In genomic region chr6:108114861-108115597, GRCh38 we compare ENCODE assay signal across 8 cellular contexts. TPM values are rescaled to one million over a fixed set of nuclear protein-coding genes. Genes with fewer than 3 reads are reported as not detected.
DNase-seq lines count a peak whose midpoint lies in the region; ATAC-seq, FAIRE-seq and TF ChIP-seq lines count a peak whose summit lies in the region.

No MANE protein-coding gene starts in this region.

- H3K27ac ChIP-seq in pancreas = no peak overlapping the region

- H3K9me3 ChIP-seq in pancreas = no peaks in the 10 kb centered on the region

- ATAC-seq in pancreas (peak; percentile 60 to 73 (median 67)), HG03469 (IDR thresholded peaks at IDR 0.05; ENCODE audit: unreplicated experiment) (no peak), GM18909 (IDR thresholded peaks at IDR 0.05; ENCODE audit: poor library complexity, unreplicated experiment) (no peak)

- WGBS in pancreas, 2 donors = 3% methylated on average over 47 to 49 of the region's 49 CpGs

- peak overlapping the region; percentile 47 for H3K4me3 Mint-ChIP-seq in activated T-helper 1 cell treated with anti-CD3 and anti-CD28 coated beads, Interleukin-12 subunit alpha, Interleukin-12 subunit beta, Interleukin-2, Interleukin-4 antibody, amounts not matched to agents 30 ng/mL and 10 ng/mL and 1 ng/mL, durations not matched to agents 14 hours and 24 hours and 36 hours

- H3K4me1 ChIP-seq in pancreas = peaks cover 0 to 22% (median 0%) of the 10 kb centered on the region in 3 donors

- no peaks in the 10 kb centered on the region for H3K9me3 Mint-ChIP-seq in activated T-helper 1 cell treated with anti-CD3 and anti-CD28 coated beads, Interleukin-12 subunit alpha, Interleukin-12 subunit beta, Interleukin-2, Interleukin-4 antibody, amounts not matched to agents 30 ng/mL and 10 ng/mL and 1 ng/mL, durations not matched to agents 14 hours and 24 hours and 36 hours

- H3K27me3 ChIP-seq in pancreas = peaks cover 0 to 9% (median 4%) of the 10 kb centered on the region in 4 donors

- peak overlapping the region; percentile 79 for H3K27ac Mint-ChIP-seq in activated T-helper 1 cell treated with anti-CD3 and anti-CD28 coated beads, Interleukin-12 subunit alpha, Interleukin-12 subunit beta, Interleukin-2, Interleukin-4 antibody, amounts not matched to agents 30 ng/mL and 10 ng/mL and 1 ng/mL, durations not matched to agents 14 hours and 24 hours and 36 hours

- peaks cover 35% of the 10 kb centered on the region for H3K4me1 Mint-ChIP-seq in activated T-helper 1 cell treated with anti-CD3 and anti-CD28 coated beads, Interleukin-12 subunit alpha, Interleukin-12 subunit beta, Interleukin-2, Interleukin-4 antibody, amounts not matched to agents 30 ng/mL and 10 ng/mL and 1 ng/mL, durations not matched to agents 14 hours and 24 hours and 36 hours (ENCODE audit: low read depth)

- no peak for TF ChIP-seq CTCF in pancreas (IDR thresholded peaks at IDR 0.05)

- H3K36me3 ChIP-seq in pancreas = no peaks in the 10 kb centered on the region

- no peak for FAIRE-seq in pancreas (lab: Jason Lieb, UNC)

- H3K27me3 Mint-ChIP-seq in activated T-helper 1 cell treated with anti-CD3 and anti-CD28 coated beads, Interleukin-12 subunit alpha, Interleukin-12 subunit beta, Interleukin-2, Interleukin-4 antibody, amounts not matched to agents 30 ng/mL and 10 ng/mL and 1 ng/mL, durations not matched to agents 14 hours and 24 hours and 36 hours (ENCODE audit: insufficient read depth) = peaks cover 80% of the 10 kb centered on the region

- peaks cover 5% of the 10 kb centered on the region for H3K36me3 Mint-ChIP-seq in activated T-helper 1 cell treated with anti-CD3 and anti-CD28 coated beads, Interleukin-12 subunit alpha, Interleukin-12 subunit beta, Interleukin-2, Interleukin-4 antibody, amounts not matched to agents 30 ng/mL and 10 ng/mL and 1 ng/mL, durations not matched to agents 14 hours and 24 hours and 36 hours (ENCODE audit: low read depth)

- intact Hi-C loops in activated T-helper 1 cell treated with anti-CD3 and anti-CD28 coated beads, Interleukin-12 subunit alpha, Interleukin-12 subunit beta, Interleukin-2, Interleukin-4 antibody, amounts not matched to agents 30 ng/mL and 10 ng/mL and 1 ng/mL, durations not matched to agents 14 hours and 24 hours and 36 hours (cut with micrococcal nuclease) = loop anchor here (5.0 kb wide), 2 partner anchors 247 to 623 kb away; partner anchors contain the start of gene SOBP
- intact Hi-C loops in head of caudate nucleus (cut with DNase I) = loop anchor here (5.0 kb wide), 2 partner anchors 52 to 412 kb away; partner anchors contain the start of gene NR2E1
- intact Hi-C loops in pancreas (cut with DNase I) = loop anchor here in 1 of 3 donors (5.0 to 10.0 kb wide), 2 partner anchors 380 to 412 kb away; no protein-coding TSS in a partner anchor

- DNase-seq in CMK (ENCODE audit: low read depth) = peak; percentile 71
- DNase-seq in MV-4-11 (lab: John Stamatoyannopoulos, UW) = peak; percentile 55
- DNase-seq in activated T-helper 1 cell treated with anti-CD3 and anti-CD28 coated beads, Interleukin-12 subunit alpha, Interleukin-12 subunit beta, Interleukin-2, Interleukin-4 antibody, amounts not matched to agents 30 ng/mL and 10 ng/mL and 1 ng/mL, durations not matched to agents 14 hours and 24 hours and 36 hours (ENCODE audit: low spot score) = no peak
- peak in 32 of 42 donors; percentile 17 to 75 (median 46) for DNase-seq in head of caudate nucleus
- peak; percentile 57 to 86 (median 70) for DNase-seq in pancreas
- DNase-seq in NCI-H1930 (lab: John Stamatoyannopoulos, UW) = no peak

- peak overlapping the region; percentile 15 to 45 (median 26) for H3K4me3 ChIP-seq in pancreas

RNA-seq across cellular contexts. Expression of gene OSTM1, which starts 40.5 kb away (rescaled TPM):
- total RNA-seq in activated T-helper 1 cell treated with anti-CD3 and anti-CD28 coated beads, Interleukin-12 subunit alpha, Interleukin-12 subunit beta, Interleukin-2, Interleukin-4 antibody, amounts not matched to agents 30 ng/mL and 10 ng/mL and 1 ng/mL, durations not matched to agents 14 hours and 24 hours and 36 hours = 19.9 and 22.5 TPM in 2 replicates
- total RNA-seq in pancreas = 10 to 100 TPM; 10.0 to 19.2 (median 14.7) TPM
- polyA plus RNA-seq in pancreas = 1 to 10 TPM; 6.2 to 7.9 TPM

RNA-seq across cellular contexts. Expression of gene NR2E1, which starts 50.8 kb away (rescaled TPM):
- not detected in 2 replicates for total RNA-seq in activated T-helper 1 cell treated with anti-CD3 and anti-CD28 coated beads, Interleukin-12 subunit alpha, Interleukin-12 subunit beta, Interleukin-2, Interleukin-4 antibody, amounts not matched to agents 30 ng/mL and 10 ng/mL and 1 ng/mL, durations not matched to agents 14 hours and 24 hours and 36 hours
- under 1 TPM in 2 of 6 donors, not detected in 4; 0.06 to 0.19 TPM for total RNA-seq in pancreas
- polyA plus RNA-seq in pancreas = under 1 TPM in 1 of 2 donors, not detected in 1; 0.02 TPM

Comparison
In these comparisons a context has a peak if more than half of its experiments do, and no peak if none do; other contexts are left out.
1. DNase-seq: peak in CMK (single experiment), MV-4-11 (single experiment), head of caudate nucleus (32 of 42) and pancreas (6 of 6); none in activated T-helper 1 cell treated with anti-CD3 and anti-CD28 coated beads, Interleukin-12 subunit alpha, Interleukin-12 subunit beta, Interleukin-2, Interleukin-4 antibody, amounts not matched to agents 30 ng/mL and 10 ng/mL and 1 ng/mL, durations not matched to agents 14 hours and 24 hours and 36 hours (single experiment) and NCI-H1930 (0 of 2).
2. ATAC-seq: peak in pancreas (4 of 4); none in HG03469 (single experiment) and GM18909 (single experiment).